12 cellular contexts compared by ENCODE assay signal in the genomic region with DNA sequence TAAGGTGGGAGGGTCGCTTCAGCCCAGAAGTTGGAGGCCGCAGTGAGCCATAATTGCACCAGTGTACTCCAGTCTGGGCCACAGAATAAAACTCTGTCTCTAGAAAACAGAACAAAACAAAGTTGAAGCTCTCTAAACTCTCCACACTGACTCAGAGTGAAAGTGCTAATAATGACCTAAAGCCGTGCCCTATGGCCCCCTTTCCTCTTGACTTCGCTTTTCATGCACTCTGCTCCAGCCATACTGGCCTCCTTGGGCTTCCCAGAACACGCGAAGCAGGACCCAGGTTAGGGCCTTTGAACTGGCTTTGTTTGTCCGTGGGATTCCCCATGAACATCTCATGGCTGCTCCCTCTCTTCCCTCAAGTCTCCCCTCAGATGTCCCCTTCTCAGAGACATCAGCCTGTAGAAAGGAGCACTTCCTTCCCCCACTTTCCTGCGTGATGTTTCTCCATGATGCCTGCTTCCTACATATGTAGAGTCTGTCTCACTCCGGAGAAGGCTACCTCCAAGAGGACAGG. TPM values are rescaled to one million over a fixed set of nuclear protein-coding genes. Genes with fewer than 3 reads are reported as not detected.
DNase-seq lines count a peak whose midpoint lies in the region; ATAC-seq and TF ChIP-seq lines count a peak whose summit lies in the region.
"Had no signal": no experiment of that assay in that cellular context is flagged by ENCODE, and none has a peak within 500 bp of the region (broad histone marks: within the 10 kb centered on the region; RNA-seq: fewer than 3 reads in every experiment).

No MANE protein-coding gene starts in this region.

- H4K8ac ChIP-seq in mesendoderm (ENCODE audit: low read depth, low read length) = no peak overlapping the region

- no peak overlapping the region for H3K23ac ChIP-seq in mesendoderm (ENCODE audit: low read length)

- H3K4me3 Mint-ChIP-seq in GM23338 = no peak overlapping the region
- H3K4me3 Mint-ChIP-seq: brain had no signal

- H2AK5ac ChIP-seq in mesendoderm (ENCODE audit: low read length) = no peak overlapping the region

- H2BK15ac ChIP-seq in mesendoderm (replicated peaks; ENCODE audit: low read depth) = no peak overlapping the region

- DNase-seq in GM23338 (ENCODE audit: low spot score) (no peak), HL-60 (ENCODE audit: low read depth in 1 of 2, low spot score in 1 of 2) (no peak), pons (ENCODE audit: low spot score) (peak; percentile 61), smooth muscle cell (lab: John Stamatoyannopoulos, UW; ENCODE audit: unreplicated experiment) (no peak), HAP-1 (ENCODE audit: low spot score in 2 of 2) (no peak), mesendoderm (no peak), erythroblast (lab: John Stamatoyannopoulos, UW) (no peak)
- DNase-seq: kidney glomerular epithelial cell, NCI-H1930 had no signal

- no peak for TF ChIP-seq POLR2A in erythroblast (IDR thresholded peaks at IDR 0.05; ENCODE audit: low read length)

- in situ Hi-C loops in HAP-1 (cut with MboI; ENCODE audit: low sequenced_read_pairs) = no loop called here

- H3F3A ChIP-seq in GM23338 (replicated peaks; ENCODE audit: low read depth) (peaks cover 9% of the 10 kb centered on the region; the same call in 1 of the 2 replicates), smooth muscle cell (ENCODE audit: low read depth) (no peaks in the 10 kb centered on the region)

- ATAC-seq in GM18907 (IDR thresholded peaks at IDR 0.05; ENCODE audit: unreplicated experiment) (peak; percentile 63), GM23338 (no peak)

- H3K4ac ChIP-seq in mesendoderm (ENCODE audit: low read depth, low read length) = no peak overlapping the region

- H4K20me1 ChIP-seq in GM23338 (replicated peaks; ENCODE audit: insufficient read depth) = no peaks in the 10 kb centered on the region
- H4K20me1 ChIP-seq in smooth muscle cell (ENCODE audit: low read depth) = no peaks in the 10 kb centered on the region

- no peak overlapping the region for H3K9ac ChIP-seq in smooth muscle cell (ENCODE audit: low read depth)
- H3K9ac ChIP-seq in mesendoderm (ENCODE audit: low read length) = no peak overlapping the region

- TF ChIP-seq CTCF in GM23338 (conservative IDR thresholded peaks at IDR 0.05; ENCODE audit: low read depth in 2 of 2) (no peak), HL-60 (IDR thresholded peaks at IDR 0.05; ENCODE audit: insufficient read depth, low read length) (no peak), smooth muscle cell (IDR thresholded peaks at IDR 0.05; ENCODE audit: borderline replicate concordance, insufficient read depth, poor library complexity, severe bottlenecking) (no peak)

- no peaks in the 10 kb centered on the region for H3K79me1 ChIP-seq in mesendoderm (ENCODE audit: low read length)

- H3K27me3 Mint-ChIP-seq in GM23338 (ENCODE audit: insufficient read depth, low read depth, poor library complexity) = peaks cover 2% of the 10 kb centered on the region

- H3K4me1 Mint-ChIP-seq in GM23338 = peaks cover under 1% of the 10 kb centered on the region
- H3K4me1 Mint-ChIP-seq: brain had no signal

- H3K56ac ChIP-seq in mesendoderm (ENCODE audit: low read length) = no peak overlapping the region

- H3K18ac ChIP-seq in mesendoderm (ENCODE audit: low read length) = no peak overlapping the region

- H3K36me3 Mint-ChIP-seq in GM23338 (ENCODE audit: low read depth) = no peaks in the 10 kb centered on the region
- H3K36me3 Mint-ChIP-seq: brain had no signal

- H3K27ac ChIP-seq in GM23338 (ENCODE audit: low read depth) = no peak overlapping the region
- H3K27ac ChIP-seq in HL-60 (replicated peaks) = peak overlapping the region; percentile 82
- no peak overlapping the region for H3K27ac ChIP-seq in smooth muscle cell (ENCODE audit: low read depth)
- H3K27ac ChIP-seq in mesendoderm (ENCODE audit: low read depth, low read length) = no peak overlapping the region

- H3K27me3 ChIP-seq in GM23338 (ENCODE audit: insufficient read depth) = no peaks in the 10 kb centered on the region
- no peaks in the 10 kb centered on the region for H3K27me3 ChIP-seq in HL-60 (ENCODE audit: insufficient read depth, poor library complexity, severe bottlenecking)
- H3K27me3 ChIP-seq in smooth muscle cell (ENCODE audit: low read depth) = no peaks in the 10 kb centered on the region
- H3K27me3 ChIP-seq in HAP-1 (ENCODE audit: low read depth) = no peaks in the 10 kb centered on the region
- H3K27me3 ChIP-seq in mesendoderm (ENCODE audit: insufficient read depth, low read length, poor library complexity) = no peaks in the 10 kb centered on the region

- H3K79me2 ChIP-seq in GM23338 (replicated peaks; ENCODE audit: insufficient read depth) = no peaks in the 10 kb centered on the region
- no peaks in the 10 kb centered on the region for H3K79me2 ChIP-seq in smooth muscle cell (ENCODE audit: low read depth)
- no peaks in the 10 kb centered on the region for H3K79me2 ChIP-seq in mesendoderm (ENCODE audit: control insufficient read depth, insufficient read depth, low read length)

- no peak overlapping the region for H3K4me2 ChIP-seq in GM23338
- H3K4me2 ChIP-seq in smooth muscle cell = no peak overlapping the region
- H3K4me2 ChIP-seq in mesendoderm (ENCODE audit: low read length) = no peak overlapping the region

- no peaks in the 10 kb centered on the region for H3K36me3 ChIP-seq in GM23338 (ENCODE audit: insufficient read depth)
- no peaks in the 10 kb centered on the region for H3K36me3 ChIP-seq in smooth muscle cell (ENCODE audit: low read depth)
- H3K36me3 ChIP-seq in HAP-1 (replicated peaks) = no peaks in the 10 kb centered on the region
- H3K36me3 ChIP-seq in mesendoderm (ENCODE audit: control insufficient read depth, insufficient read depth, low read length) = no peaks in the 10 kb centered on the region

- H3K4me3 ChIP-seq in GM23338 (no peak overlapping the region), HL-60 (replicated peaks; ENCODE audit: insufficient read depth, low read length) (no peak overlapping the region), smooth muscle cell (no peak overlapping the region), HAP-1 (no peak overlapping the region), mesendoderm (ENCODE audit: low read length) (no peak overlapping the region)

- no peaks in the 10 kb centered on the region for H3K9me3 Mint-ChIP-seq in GM23338

- no peaks in the 10 kb centered on the region for H3K9me3 ChIP-seq in smooth muscle cell (replicated peaks; ENCODE audit: low read depth)
- no peaks in the 10 kb centered on the region for H3K9me3 ChIP-seq in HAP-1

- 95% methylated on average over 9 of the region's 9 CpGs for WGBS in smooth muscle cell (ENCODE audit: low lambda C conversion rate)
- no CpG with 5 or more reads among the region's 9 CpGs for WGBS in mesendoderm (ENCODE audit: extremely low coverage, insufficient coverage, low lambda C conversion rate)

- peak overlapping the region; percentile 59; the same call in 1 of the 2 replicates for H2AFZ ChIP-seq in GM23338
- no peak overlapping the region for H2AFZ ChIP-seq in smooth muscle cell (ENCODE audit: low read depth)

- no peak overlapping the region for H3K27ac Mint-ChIP-seq in GM23338
- H3K27ac Mint-ChIP-seq: brain had no signal

- H3K4me1 ChIP-seq in GM23338 (ENCODE audit: insufficient read depth) (peaks cover 3% of the 10 kb centered on the region), smooth muscle cell (ENCODE audit: low read depth) (no peaks in the 10 kb centered on the region), HAP-1 (no peaks in the 10 kb centered on the region), mesendoderm (ENCODE audit: control insufficient read depth, low read depth, low read length) (no peaks in the 10 kb centered on the region)

- no peak overlapping the region for H2BK120ac ChIP-seq in mesendoderm (ENCODE audit: low read depth, low read length)

- H2BK5ac ChIP-seq in mesendoderm (ENCODE audit: low read length) = no peak overlapping the region

- no peak overlapping the region for H4K5ac ChIP-seq in mesendoderm (ENCODE audit: low read length)

- no peaks in the 10 kb centered on the region for H3K9me2 ChIP-seq in GM23338 (ENCODE audit: insufficient read depth)

TF ChIP-seq in GM23338, 12 proteins besides CTCF, POLR2A, EP300 and RAD21 (continues in another document):
- TF ChIP-seq, protein P1, sequence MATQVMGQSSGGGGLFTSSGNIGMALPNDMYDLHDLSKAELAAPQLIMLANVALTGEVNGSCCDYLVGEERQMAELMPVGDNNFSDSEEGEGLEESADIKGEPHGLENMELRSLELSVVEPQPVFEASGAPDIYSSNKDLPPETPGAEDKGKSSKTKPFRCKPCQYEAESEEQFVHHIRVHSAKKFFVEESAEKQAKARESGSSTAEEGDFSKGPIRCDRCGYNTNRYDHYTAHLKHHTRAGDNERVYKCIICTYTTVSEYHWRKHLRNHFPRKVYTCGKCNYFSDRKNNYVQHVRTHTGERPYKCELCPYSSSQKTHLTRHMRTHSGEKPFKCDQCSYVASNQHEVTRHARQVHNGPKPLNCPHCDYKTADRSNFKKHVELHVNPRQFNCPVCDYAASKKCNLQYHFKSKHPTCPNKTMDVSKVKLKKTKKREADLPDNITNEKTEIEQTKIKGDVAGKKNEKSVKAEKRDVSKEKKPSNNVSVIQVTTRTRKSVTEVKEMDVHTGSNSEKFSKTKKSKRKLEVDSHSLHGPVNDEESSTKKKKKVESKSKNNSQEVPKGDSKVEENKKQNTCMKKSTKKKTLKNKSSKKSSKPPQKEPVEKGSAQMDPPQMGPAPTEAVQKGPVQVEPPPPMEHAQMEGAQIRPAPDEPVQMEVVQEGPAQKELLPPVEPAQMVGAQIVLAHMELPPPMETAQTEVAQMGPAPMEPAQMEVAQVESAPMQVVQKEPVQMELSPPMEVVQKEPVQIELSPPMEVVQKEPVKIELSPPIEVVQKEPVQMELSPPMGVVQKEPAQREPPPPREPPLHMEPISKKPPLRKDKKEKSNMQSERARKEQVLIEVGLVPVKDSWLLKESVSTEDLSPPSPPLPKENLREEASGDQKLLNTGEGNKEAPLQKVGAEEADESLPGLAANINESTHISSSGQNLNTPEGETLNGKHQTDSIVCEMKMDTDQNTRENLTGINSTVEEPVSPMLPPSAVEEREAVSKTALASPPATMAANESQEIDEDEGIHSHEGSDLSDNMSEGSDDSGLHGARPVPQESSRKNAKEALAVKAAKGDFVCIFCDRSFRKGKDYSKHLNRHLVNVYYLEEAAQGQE (IDR thresholded peaks at IDR 0.05; ENCODE audit: unreplicated experiment) = no peak
- TF ChIP-seq ZNF331 (CRISPR knock-in tag; IDR thresholded peaks at IDR 0.05; ENCODE audit: low read depth) = no peak
- no peak for TF ChIP-seq STAT1 (IDR thresholded peaks at IDR 0.05; ENCODE audit: unreplicated experiment)
- TF ChIP-seq EZH2 (IDR thresholded peaks at IDR 0.05; ENCODE audit: low read depth, unreplicated experiment) = no peak

RNA-seq across cellular contexts. Expression of a gene that starts 18.6 kb away (rescaled TPM):
- 2.1 and 2.3 TPM in 2 replicates for total RNA-seq in GM23338 (2014; rRNA removed; shearing (Covaris generic))
- polyA plus RNA-seq in GM23338 (2016; fragmentation: Nextera tagmentation; extraction: Ambion mirVana) = 0.52 and 0.82 TPM in 2 replicates
- not detected in 2 replicates for total RNA-seq in smooth muscle cell
- polyA plus RNA-seq in smooth muscle cell = not detected in 2 replicates
- polyA plus RNA-seq in mesendoderm (2013, experiment 1 of 2) = 1.1 TPM
- polyA plus RNA-seq in mesendoderm (2013, experiment 2 of 2) = 0.87 TPM
- total RNA-seq: pulmonary artery endothelial cell had no signal

RNA-seq across cellular contexts. Expression of a gene that starts 34.6 kb away (rescaled TPM):
- 102 and 128 TPM in 2 replicates for total RNA-seq in GM23338 (2014; rRNA removed; shearing (Covaris generic))
- polyA plus RNA-seq in GM23338 (2016; fragmentation: Nextera tagmentation; extraction: Ambion mirVana) = 65.4 and 79.1 TPM in 2 replicates
- 67.4 and 69.6 TPM in 2 replicates for total RNA-seq in smooth muscle cell
- polyA plus RNA-seq in smooth muscle cell = 152 and 196 TPM in 2 replicates
- polyA plus RNA-seq in mesendoderm (2013, experiment 1 of 2) = 85.6 TPM
- polyA plus RNA-seq in mesendoderm (2013, experiment 2 of 2) = 82.1 TPM
